ENCODE assay signal across 8 cellular contexts in the genomic region with DNA sequence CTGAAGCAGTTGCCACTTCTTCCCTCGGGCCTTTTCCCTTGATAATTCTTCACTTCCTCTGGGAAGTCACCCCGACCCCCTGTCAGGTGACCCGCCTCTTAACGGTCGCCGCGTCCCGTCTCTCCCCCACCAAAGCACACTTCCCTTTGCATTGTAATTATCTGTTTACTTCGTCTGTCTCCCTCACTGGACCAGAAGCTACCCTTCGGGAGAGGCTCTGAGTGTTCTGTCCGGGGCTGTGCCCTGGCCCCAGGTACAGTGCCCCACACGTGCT. TPM values are rescaled to one million over a fixed set of nuclear protein-coding genes. Genes with fewer than 3 reads are reported as not detected.
DNase-seq lines count a peak whose midpoint lies in the region; ATAC-seq and TF ChIP-seq lines count a peak whose summit lies in the region.

No MANE protein-coding gene starts in this region.

- H3K36me3 ChIP-seq in iPS-20b (ENCODE audit: insufficient read depth, low read depth, low read length) = peaks cover 10% of the 10 kb centered on the region
- peaks cover 0 to 6% (median 0%) of the 10 kb centered on the region in 5 donors for H3K36me3 ChIP-seq in subcutaneous abdominal adipose tissue (ENCODE audit: control insufficient read depth in 5 of 5, insufficient read depth in 5 of 5, low read length in 5 of 5)
- no peaks in the 10 kb centered on the region for H3K36me3 ChIP-seq in ovary

- H3K4me1 Mint-ChIP-seq in activated CD4-positive, alpha-beta T cell treated with anti-CD3 and anti-CD28 coated beads for 36 hours = peaks cover 15% of the 10 kb centered on the region
- H3K4me1 Mint-ChIP-seq in activated CD8-positive, alpha-beta T cell treated with anti-CD3 and anti-CD28 coated beads, Interleukin-2, amount 10 ng/mL, durations not matched to agents 7 days and 5 days (ENCODE audit: low read depth) = peaks cover 31% of the 10 kb centered on the region

- intact Hi-C loops in activated CD4-positive, alpha-beta T cell treated with anti-CD3 and anti-CD28 coated beads for 36 hours (cut with DNase I, micrococcal nuclease) = loop anchor here (1.0 to 10.0 kb wide), 5 partner anchors 46 to 483 kb away; a partner anchor contains a TSS
- intact Hi-C loops in ovary (cut with DNase I) = loop anchor here (2.0 to 10.0 kb wide), 6 partner anchors 89 to 603 kb away; a partner anchor contains a TSS

- DNase-seq in activated CD4-positive, alpha-beta T cell treated with anti-CD3 and anti-CD28 coated beads for 36 hours = no peak
- no peak for DNase-seq in activated CD4-positive, alpha-beta T cell treated with anti-CD3 and anti-CD28 coated beads for 1 hour
- DNase-seq in activated CD8-positive, alpha-beta T cell treated with anti-CD3 and anti-CD28 coated beads, Interleukin-2, amount 10 ng/mL, durations not matched to agents 7 days and 5 days = no peak
- no peak for DNase-seq in stimulated activated CD4-positive, alpha-beta T cell treated with anti-CD3 and anti-CD28 coated beads, Interleukin-2, amount 100 ng/mL, for 48 hours
- DNase-seq in ovary = no peak

- no peak for TF ChIP-seq EP300 in ovary (IDR thresholded peaks at IDR 0.05)

- ATAC-seq in activated CD4-positive, alpha-beta T cell treated with anti-CD3 and anti-CD28 coated beads for 36 hours = no peak
- ATAC-seq in activated CD8-positive, alpha-beta T cell treated with anti-CD3 and anti-CD28 coated beads, Interleukin-2, amount 10 ng/mL, durations not matched to agents 7 days and 5 days = no peak
- no peak for ATAC-seq in GM18519 (IDR thresholded peaks at IDR 0.05; ENCODE audit: low FRiP score, unreplicated experiment)

- H3K9me3 Mint-ChIP-seq in activated CD4-positive, alpha-beta T cell treated with anti-CD3 and anti-CD28 coated beads for 36 hours (ENCODE audit: low read depth) = no peaks in the 10 kb centered on the region
- H3K9me3 Mint-ChIP-seq in activated CD8-positive, alpha-beta T cell treated with anti-CD3 and anti-CD28 coated beads, Interleukin-2, amount 10 ng/mL, durations not matched to agents 7 days and 5 days (ENCODE audit: insufficient read depth) = no peaks in the 10 kb centered on the region

- no peak overlapping the region for H3K27ac ChIP-seq in iPS-20b (ENCODE audit: low read length)
- H3K27ac ChIP-seq in subcutaneous abdominal adipose tissue (ENCODE audit: low read depth, low read length) = no peak overlapping the region
- no peak overlapping the region for H3K27ac ChIP-seq in ovary

- H3K4me3 ChIP-seq in iPS-20b (ENCODE audit: low read length) (peak overlapping the region; percentile 63), subcutaneous abdominal adipose tissue (ENCODE audit: low read depth in 1 of 5, low read length in 5 of 5) (peak overlapping the region in 3 of 5 donors; percentile 9 to 56 (median 38)), ovary (no peak overlapping the region)

- CTCF ChIA-PET in activated CD4-positive, alpha-beta T cell treated with anti-CD3 and anti-CD28 coated beads for 36 hours (lab: Charles Lee) = interaction anchor here (1.0 to 10.6 kb wide), 6 partner anchors 18 to 196 kb away, joined by 3 to 224 read pairs (median 7); no protein-coding TSS in a partner anchor
- CTCF ChIA-PET in activated CD8-positive, alpha-beta T cell treated with anti-CD3 and anti-CD28 coated beads, Interleukin-2, amount 10 ng/mL, durations not matched to agents 7 days and 5 days (lab: Charles Lee) = interaction anchor here (1.1 to 13.9 kb wide), 4 partner anchors 19 to 188 kb away, joined by 3 to 408 read pairs (median 40); no protein-coding TSS in a partner anchor

- peak overlapping the region; percentile 52 for H3K4me3 Mint-ChIP-seq in activated CD4-positive, alpha-beta T cell treated with anti-CD3 and anti-CD28 coated beads for 36 hours
- H3K4me3 Mint-ChIP-seq in activated CD8-positive, alpha-beta T cell treated with anti-CD3 and anti-CD28 coated beads, Interleukin-2, amount 10 ng/mL, durations not matched to agents 7 days and 5 days = peak overlapping the region; percentile 41

- H3K27me3 Mint-ChIP-seq in activated CD4-positive, alpha-beta T cell treated with anti-CD3 and anti-CD28 coated beads for 36 hours = peaks cover 7% of the 10 kb centered on the region
- H3K27me3 Mint-ChIP-seq in activated CD8-positive, alpha-beta T cell treated with anti-CD3 and anti-CD28 coated beads, Interleukin-2, amount 10 ng/mL, durations not matched to agents 7 days and 5 days (ENCODE audit: low read depth) = peaks cover 20% of the 10 kb centered on the region

- 22 to 45% (median 32%) methylated on average over 12 of the region's 12 CpGs for WGBS in ovary, 3 donors

- no peaks in the 10 kb centered on the region for H3K36me3 Mint-ChIP-seq in activated CD4-positive, alpha-beta T cell treated with anti-CD3 and anti-CD28 coated beads for 36 hours (ENCODE audit: low read depth)
- no peaks in the 10 kb centered on the region for H3K36me3 Mint-ChIP-seq in activated CD8-positive, alpha-beta T cell treated with anti-CD3 and anti-CD28 coated beads, Interleukin-2, amount 10 ng/mL, durations not matched to agents 7 days and 5 days (ENCODE audit: low read depth)

- H3K27me3 ChIP-seq in iPS-20b (ENCODE audit: insufficient read depth, low read length) = peaks cover 44% of the 10 kb centered on the region
- peaks cover 0 to 2% (median 0%) of the 10 kb centered on the region in 5 donors for H3K27me3 ChIP-seq in subcutaneous abdominal adipose tissue (ENCODE audit: control insufficient read depth in 5 of 5, insufficient read depth in 4 of 5, low read length in 5 of 5)
- H3K27me3 ChIP-seq in ovary = no peaks in the 10 kb centered on the region

- peak overlapping the region; percentile 26 for H3K27ac Mint-ChIP-seq in activated CD4-positive, alpha-beta T cell treated with anti-CD3 and anti-CD28 coated beads for 36 hours
- H3K27ac Mint-ChIP-seq in activated CD8-positive, alpha-beta T cell treated with anti-CD3 and anti-CD28 coated beads, Interleukin-2, amount 10 ng/mL, durations not matched to agents 7 days and 5 days = no peak overlapping the region

- POLR2A ChIA-PET in activated CD4-positive, alpha-beta T cell treated with anti-CD3 and anti-CD28 coated beads for 36 hours (lab: Charles Lee) = interaction anchor here (0.6 kb wide), 1 partner anchor 127 kb away, joined by 3 read pairs; no protein-coding TSS in a partner anchor
- POLR2A ChIA-PET in activated CD8-positive, alpha-beta T cell treated with anti-CD3 and anti-CD28 coated beads, Interleukin-2, amount 10 ng/mL, durations not matched to agents 7 days and 5 days (lab: Charles Lee) = no interaction called here

- no peak for TF ChIP-seq CTCF in ovary (IDR thresholded peaks at IDR 0.05)

- H3K4me1 ChIP-seq in iPS-20b (ENCODE audit: insufficient read depth, low read length) = peaks cover 42% of the 10 kb centered on the region
- H3K4me1 ChIP-seq in subcutaneous abdominal adipose tissue (ENCODE audit: control insufficient read depth in 5 of 5, insufficient read depth in 5 of 5, low read length in 5 of 5) = peaks cover 0 to 62% (median 48%) of the 10 kb centered on the region in 5 donors
- H3K4me1 ChIP-seq in ovary (ENCODE audit: insufficient read depth) = peaks cover 14% of the 10 kb centered on the region

- peak overlapping the region; percentile 45; the same call in 1 of the 2 replicates for H3K9ac ChIP-seq in iPS-20b (ENCODE audit: low read depth, low read length)
- H3K9ac ChIP-seq in subcutaneous abdominal adipose tissue (ENCODE audit: low read length in 5 of 5) = peak overlapping the region in 1 of 5 donors; percentile 16

- no peak for TF ChIP-seq POLR2A in ovary (IDR thresholded peaks at IDR 0.05)

- no peaks in the 10 kb centered on the region for H3K9me3 ChIP-seq in iPS-20b (ENCODE audit: insufficient read depth, low read depth, low read length)
- no peaks in the 10 kb centered on the region for H3K9me3 ChIP-seq in subcutaneous abdominal adipose tissue (ENCODE audit: control insufficient read depth in 5 of 5, low read length in 5 of 5)
- H3K9me3 ChIP-seq in ovary = no peaks in the 10 kb centered on the region

RNA-seq across cellular contexts. Expression of a gene that starts 0.8 kb away (rescaled TPM):
- under 1 TPM; 0.25 to 0.34 TPM for total RNA-seq in activated CD4-positive, alpha-beta T cell treated with anti-CD3 and anti-CD28 coated beads for 36 hours
- under 1 TPM; 0.37 to 0.47 TPM for total RNA-seq in activated CD8-positive, alpha-beta T cell treated with anti-CD3 and anti-CD28 coated beads, Interleukin-2, amount 10 ng/mL, durations not matched to agents 7 days and 5 days
- total RNA-seq in ovary = 1 to 10 TPM; 1.1 to 9.0 (median 1.7) TPM
- 1 to 10 TPM in 1 of 2 donors, under 1 TPM in 1; 0.95 to 5.5 TPM for polyA plus RNA-seq in ovary

RNA-seq across cellular contexts. Expression of a gene that starts 45.8 kb away (rescaled TPM):
- total RNA-seq in activated CD4-positive, alpha-beta T cell treated with anti-CD3 and anti-CD28 coated beads for 36 hours = 10 to 100 TPM; 47.5 to 66.6 TPM
- total RNA-seq in activated CD8-positive, alpha-beta T cell treated with anti-CD3 and anti-CD28 coated beads, Interleukin-2, amount 10 ng/mL, durations not matched to agents 7 days and 5 days = 10 to 100 TPM; 50.1 to 54.8 TPM
- total RNA-seq in ovary = 100 to 1,000 TPM in 2 of 7 donors, 10 to 100 TPM in 5; 54.0 to 186 (median 73.2) TPM
- polyA plus RNA-seq in ovary = 10 to 100 TPM; 44.2 to 61.6 TPM
